Comparison of ENCODE assay signal across 9 cellular contexts in the genomic region with DNA sequence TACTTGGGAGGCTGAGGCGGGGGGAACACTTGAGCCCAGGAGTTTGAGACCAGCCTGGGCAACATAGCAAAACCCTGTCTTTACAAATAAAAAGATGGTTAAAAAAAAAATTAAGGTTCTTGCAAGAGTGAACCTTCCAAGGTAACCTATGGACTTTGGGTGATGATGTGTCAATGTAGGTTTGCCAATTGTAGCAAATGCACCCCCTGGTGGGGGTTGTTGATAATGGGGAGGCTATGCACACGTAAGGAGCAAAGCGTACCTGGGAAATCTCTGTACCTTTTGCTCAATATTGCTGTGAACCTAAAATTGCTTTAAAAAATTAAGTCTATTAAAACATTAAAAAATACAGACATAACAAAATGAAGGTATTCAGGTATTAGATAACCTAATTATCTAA.
DNase-seq lines count a peak whose midpoint lies in the region; ATAC-seq and TF ChIP-seq lines count a peak whose summit lies in the region.
"Had no signal": no experiment of that assay in that cellular context is flagged by ENCODE, and none has a peak within 500 bp of the region (broad histone marks: within the 10 kb centered on the region; RNA-seq: fewer than 3 reads in every experiment).

No MANE protein-coding gene starts in this region.

- peak in 5 of 6 experiments; percentile 12 to 36 (median 26) for TF ChIP-seq CTCF in adrenal gland (IDR thresholded peaks at IDR 0.05)
- peak; percentile 39 for TF ChIP-seq CTCF in mesothelial cell of epicardium (IDR thresholded peaks at IDR 0.05; ENCODE audit: unreplicated experiment)

- H2AFZ ChIP-seq in Karpas-422 (ENCODE audit: low read length) = no peak overlapping the region

- H3K36me3 Mint-ChIP-seq in activated T-cell treated with anti-CD3 and anti-CD28 coated beads, Interleukin-2, amount 50 U/mL, for 24 hours (ENCODE audit: low read depth) = peaks cover 40% of the 10 kb centered on the region
- peaks cover 2% of the 10 kb centered on the region for H3K36me3 Mint-ChIP-seq in mesothelial cell of epicardium

- no peak overlapping the region for H3K9ac ChIP-seq in Karpas-422 (ENCODE audit: low read length)

- no peak overlapping the region for H3K4me3 Mint-ChIP-seq in activated T-cell treated with anti-CD3 and anti-CD28 coated beads, Interleukin-2, amount 50 U/mL, for 24 hours
- H3K4me3 Mint-ChIP-seq in mesothelial cell of epicardium = no peak overlapping the region
- H3K4me3 Mint-ChIP-seq: activated naive CD8-positive, alpha-beta T cell had no signal

- no peaks in the 10 kb centered on the region for H3K4me1 Mint-ChIP-seq in activated T-cell treated with anti-CD3 and anti-CD28 coated beads, Interleukin-2, amount 50 U/mL, for 24 hours (ENCODE audit: low read depth)
- no peaks in the 10 kb centered on the region for H3K4me1 Mint-ChIP-seq in mesothelial cell of epicardium

- H3K27ac ChIP-seq in Karpas-422 (ENCODE audit: low read length) (no peak overlapping the region), adrenal gland (no peak overlapping the region)

- H3K9me3 ChIP-seq in Karpas-422 (ENCODE audit: low read length) (no peaks in the 10 kb centered on the region), adrenal gland (replicated peaks in 1 of 3) (peaks cover 0 to 4% (median 0%) of the 10 kb centered on the region in 3 donors)

- intact Hi-C loops in adrenal gland (cut with DNase I) = no loop called here

- peak; percentile 25 for DNase-seq in activated T-cell treated with anti-CD3 and anti-CD28 coated beads for 48 hours (ENCODE audit: low read depth)
- no peak for DNase-seq in activated T-cell treated with anti-CD3 and anti-CD28 coated beads, Interleukin-2, amount 50 U/mL, for 24 hours
- peak; percentile 72 for DNase-seq in Karpas-422
- peak in 5 of 7 donors; percentile 22 to 41 (median 29) for DNase-seq in adrenal gland
- no peak for DNase-seq in mesothelial cell of epicardium (ENCODE audit: low spot score in 2 of 2, unreplicated experiment in 2 of 2)
- DNase-seq in stimulated activated naive CD4-positive, alpha-beta T cell treated with Interleukin-2 at 50 U/mL for 16 hours (lab: John Stamatoyannopoulos, UW) = no peak
- no peak for DNase-seq in 8988T

- no peaks in the 10 kb centered on the region for H3K79me2 ChIP-seq in Karpas-422 (ENCODE audit: low read length)

- ATAC-seq in HG02970 (IDR thresholded peaks at IDR 0.05; ENCODE audit: low FRiP score, unreplicated experiment) = no peak

- H3K27me3 Mint-ChIP-seq in activated T-cell treated with anti-CD3 and anti-CD28 coated beads, Interleukin-2, amount 50 U/mL, for 24 hours = no peaks in the 10 kb centered on the region
- H3K27me3 Mint-ChIP-seq in mesothelial cell of epicardium (ENCODE audit: low read depth) = no peaks in the 10 kb centered on the region
- H3K27me3 Mint-ChIP-seq: activated naive CD8-positive, alpha-beta T cell had no signal

- no peaks in the 10 kb centered on the region for H3K4me1 ChIP-seq in Karpas-422 (ENCODE audit: low read length)
- peaks cover 8 to 13% of the 10 kb centered on the region in 2 donors for H3K4me1 ChIP-seq in adrenal gland (replicated peaks in 1 of 2)

- peaks cover under 1% of the 10 kb centered on the region for H3K9me3 Mint-ChIP-seq in activated T-cell treated with anti-CD3 and anti-CD28 coated beads, Interleukin-2, amount 50 U/mL, for 24 hours
- peaks cover under 1% of the 10 kb centered on the region for H3K9me3 Mint-ChIP-seq in mesothelial cell of epicardium

- peaks cover 8% of the 10 kb centered on the region; the same call in 1 of the 2 replicates for H3K36me3 ChIP-seq in Karpas-422 (ENCODE audit: insufficient read depth, low read length)
- H3K36me3 ChIP-seq in adrenal gland (replicated peaks in 1 of 2) = no peaks in the 10 kb centered on the region

- H3K27ac Mint-ChIP-seq in activated T-cell treated with anti-CD3 and anti-CD28 coated beads, Interleukin-2, amount 50 U/mL, for 24 hours = no peak overlapping the region
- no peak overlapping the region for H3K27ac Mint-ChIP-seq in mesothelial cell of epicardium
- H3K27ac Mint-ChIP-seq: activated naive CD8-positive, alpha-beta T cell had no signal

- H3K9me2 ChIP-seq in Karpas-422 (replicated peaks; ENCODE audit: insufficient read depth, low read length) = no peaks in the 10 kb centered on the region

- no peaks in the 10 kb centered on the region for H4K20me1 ChIP-seq in Karpas-422 (ENCODE audit: insufficient read depth, low read depth, low read length)

- H3K4me3 ChIP-seq in Karpas-422 (ENCODE audit: low read length) (no peak overlapping the region), adrenal gland (no peak overlapping the region)

- H3K27me3 ChIP-seq in Karpas-422 (ENCODE audit: low read length) (no peaks in the 10 kb centered on the region), adrenal gland (no peaks in the 10 kb centered on the region)

- WGBS in adrenal gland, 4 donors = 97 to 99% (median 99%) methylated on average over 3 of the region's 3 CpGs

- no peak for TF ChIP-seq POLR2A in adrenal gland (IDR thresholded peaks at IDR 0.05)

- no peak overlapping the region for H3K4me2 ChIP-seq in Karpas-422 (ENCODE audit: low read depth, low read length, poor library complexity, severe bottlenecking)

Comparison
In these comparisons a context has a peak if more than half of its experiments do, and no peak if none do; other contexts are left out.
1. DNase-seq: peak in activated T-cell treated with anti-CD3 and anti-CD28 coated beads for 48 hours (single experiment), Karpas-422 (single experiment) and adrenal gland (5 of 7); none in activated T-cell treated with anti-CD3 and anti-CD28 coated beads, Interleukin-2, amount 50 U/mL, for 24 hours (single experiment), mesothelial cell of epicardium (0 of 2), stimulated activated naive CD4-positive, alpha-beta T cell treated with Interleukin-2 at 50 U/mL for 16 hours (single experiment) and 8988T (single experiment).